Comparison of ENCODE assay signal across 8 cellular contexts in genomic region chr17:56593741-56594527, GRCh38. TPM values are rescaled to one million over a fixed set of nuclear protein-coding genes. Genes with fewer than 3 reads are reported as not detected.
A peak's percentile ranks its signal among the peaks of the same experiment; 100 is the strongest.
DNase-seq lines count a peak whose midpoint lies in the region; ATAC-seq and TF ChIP-seq lines count a peak whose summit lies in the region.

No MANE protein-coding gene starts in this region.

- ATAC-seq in lung (ENCODE audit: insufficient read depth, low FRiP score): peak; percentile 60
- no peak for ATAC-seq in GM21737 (IDR thresholded peaks at IDR 0.05; ENCODE audit: unreplicated experiment)

- intact Hi-C loops in activated CD4-positive, alpha-beta T cell treated with anti-CD3 and anti-CD28 coated beads, Interleukin-2, amount 10 ng/mL, durations not matched to agents 24 days and 14 days (cut with micrococcal nuclease): loop anchor here (2.0 to 10.0 kb wide), 2 partner anchors 85 to 351 kb away; no protein-coding TSS in a partner anchor

- no peak for TF ChIP-seq CTCF in lung (IDR thresholded peaks at IDR 0.05; ENCODE audit: control extremely low read depth, extremely low read depth)

- H3K4me3 ChIP-seq in duodenal mucosa (ENCODE audit: low read depth in 1 of 2, low read length in 2 of 2) (peak overlapping the region; percentile 51 to 60), lung (peak overlapping the region; percentile 47)

- H3K27ac ChIP-seq in duodenal mucosa (ENCODE audit: low read depth, low read length): no peak overlapping the region
- peak overlapping the region in 1 of 2 donors; percentile 52 for H3K27ac ChIP-seq in lung (ENCODE audit: low read depth in 1 of 2, low read length in 1 of 2)

- no peaks in the 10 kb centered on the region for H3K9me3 Mint-ChIP-seq in activated CD4-positive, alpha-beta T cell treated with anti-CD3 and anti-CD28 coated beads, Interleukin-2, amount 10 ng/mL, durations not matched to agents 24 days and 14 days

- H3K27me3 ChIP-seq in duodenal mucosa (ENCODE audit: control insufficient read depth in 1 of 2, insufficient read depth in 2 of 2, low read length in 2 of 2): peaks cover 61% of the 10 kb centered on the region in 2 donors
- no peaks in the 10 kb centered on the region for H3K27me3 ChIP-seq in lung (ENCODE audit: control insufficient read depth, insufficient read depth)

- DNase-seq in SIG-M5 treated with dmso at 0.1 percent for 504 hours (lab: John Stamatoyannopoulos, UW; ENCODE audit: unreplicated experiment) (peak; percentile 80), SIG-M5 (lab: John Stamatoyannopoulos, UW) (no peak), NCI-H128 (lab: John Stamatoyannopoulos, UW; ENCODE audit: unreplicated experiment) (peak; percentile 21), lung (ENCODE audit: low spot score) (peak; percentile 63)
- DNase-seq in activated CD4-positive, alpha-beta T cell treated with anti-CD3 and anti-CD28 coated beads, Interleukin-2, amount 10 ng/mL, durations not matched to agents 24 days and 14 days: peak; percentile 78
- DNase-seq in stimulated activated CD8-positive, alpha-beta memory T cell treated with anti-CD3 and anti-CD28 coated beads, Interleukin-4, amount 100 ng/mL, for 48 hours: peak; percentile 57

- peaks cover 17% of the 10 kb centered on the region for H3K4me1 Mint-ChIP-seq in activated CD4-positive, alpha-beta T cell treated with anti-CD3 and anti-CD28 coated beads, Interleukin-2, amount 10 ng/mL, durations not matched to agents 24 days and 14 days

- no peaks in the 10 kb centered on the region for H3K36me3 ChIP-seq in duodenal mucosa (ENCODE audit: control insufficient read depth in 1 of 2, insufficient read depth in 2 of 2, low read length in 2 of 2)
- H3K36me3 ChIP-seq in lung (ENCODE audit: control insufficient read depth in 2 of 2, insufficient read depth in 2 of 2, low read length in 2 of 2): no peaks in the 10 kb centered on the region

- peaks cover 63% of the 10 kb centered on the region for H3K27me3 Mint-ChIP-seq in activated CD4-positive, alpha-beta T cell treated with anti-CD3 and anti-CD28 coated beads, Interleukin-2, amount 10 ng/mL, durations not matched to agents 24 days and 14 days

- H3K9ac ChIP-seq in duodenal mucosa (ENCODE audit: low read depth in 1 of 2, low read length in 2 of 2): no peak overlapping the region

- H3K9me3 ChIP-seq in duodenal mucosa (ENCODE audit: control insufficient read depth in 1 of 2, low read length in 2 of 2) (no peaks in the 10 kb centered on the region), lung (ENCODE audit: control insufficient read depth in 2 of 2, insufficient read depth in 1 of 2, low read length in 1 of 2) (peaks cover 0 to 2% of the 10 kb centered on the region in 2 donors)

- H3K4me1 ChIP-seq in duodenal mucosa (ENCODE audit: control insufficient read depth in 1 of 2, insufficient read depth in 2 of 2, low read length in 2 of 2) (peaks cover 24% of the 10 kb centered on the region in 2 donors), lung (ENCODE audit: control insufficient read depth in 2 of 2, insufficient read depth in 2 of 2, low read length in 2 of 2) (peaks cover 8 to 22% of the 10 kb centered on the region in 2 donors)

- 0 to 1% methylated on average over 61 to 91 of the region's 91 CpGs for WGBS in lung, 2 donors

- no peaks in the 10 kb centered on the region for H3K36me3 Mint-ChIP-seq in activated CD4-positive, alpha-beta T cell treated with anti-CD3 and anti-CD28 coated beads, Interleukin-2, amount 10 ng/mL, durations not matched to agents 24 days and 14 days (ENCODE audit: low read depth)

- H3K4me3 Mint-ChIP-seq in activated CD4-positive, alpha-beta T cell treated with anti-CD3 and anti-CD28 coated beads, Interleukin-2, amount 10 ng/mL, durations not matched to agents 24 days and 14 days: peak overlapping the region; percentile 72

- no peak overlapping the region for H3K27ac Mint-ChIP-seq in activated CD4-positive, alpha-beta T cell treated with anti-CD3 and anti-CD28 coated beads, Interleukin-2, amount 10 ng/mL, durations not matched to agents 24 days and 14 days

RNA-seq across cellular contexts. Expression of gene NOG, which starts 0.4 kb away (rescaled TPM):
- 0.09 and 0.21 TPM in 2 replicates for total RNA-seq in activated CD4-positive, alpha-beta T cell treated with anti-CD3 and anti-CD28 coated beads, Interleukin-2, amount 10 ng/mL, durations not matched to agents 24 days and 14 days
- total RNA-seq in lung: 1 to 10 TPM; 2.2 to 2.7 TPM
- under 1 TPM; 0.56 to 0.85 TPM for polyA plus RNA-seq in lung
